14 cellular contexts compared by ENCODE assay signal in genomic region chr2:160581448-160581847, GRCh38.
DNase-seq lines count a peak whose midpoint lies in the region; TF ChIP-seq lines count a peak whose summit lies in the region.
"Had no signal": no experiment of that assay in that cellular context is flagged by ENCODE, and none has a peak within 500 bp of the region (broad histone marks: within the 10 kb centered on the region; RNA-seq: fewer than 3 reads in every experiment).

No MANE protein-coding gene starts in this region.

- H3K4me1 ChIP-seq in endodermal cell (ENCODE audit: control insufficient read depth, insufficient read depth, low read length) (peaks cover 19% of the 10 kb centered on the region), parathyroid adenoma (peaks cover 54% of the 10 kb centered on the region), MM.1S (ENCODE audit: low read length) (no peaks in the 10 kb centered on the region)

- no peak overlapping the region for H3K27ac ChIP-seq in endodermal cell (ENCODE audit: low read depth, low read length)
- peak overlapping the region; percentile 90 for H3K27ac ChIP-seq in parathyroid adenoma
- H3K27ac ChIP-seq in caudate nucleus (ENCODE audit: low read depth, low read length): no peak overlapping the region
- H3K27ac ChIP-seq in MM.1S (ENCODE audit: low read length): no peak overlapping the region
- H3K27ac ChIP-seq: KMS-11, tibial nerve had no signal

- H3K9me3 ChIP-seq in endodermal cell (ENCODE audit: control insufficient read depth, low read length) (peaks cover 11% of the 10 kb centered on the region), parathyroid adenoma (ENCODE audit: control insufficient read depth, low read length) (no peaks in the 10 kb centered on the region), MM.1S (replicated peaks; ENCODE audit: insufficient read depth, low read length) (no peaks in the 10 kb centered on the region)
- H3K9me3 ChIP-seq: tibial nerve had no signal

- H3K27me3 Mint-ChIP-seq in endodermal cell (ENCODE audit: insufficient read depth): no peaks in the 10 kb centered on the region

- no peaks in the 10 kb centered on the region for H3K36me3 Mint-ChIP-seq in endodermal cell (ENCODE audit: low read depth)
- H3K36me3 Mint-ChIP-seq: CD8-positive, alpha-beta T cell had no signal

- H3K27me3 ChIP-seq in endodermal cell (ENCODE audit: control insufficient read depth, insufficient read depth, low read length, poor library complexity, severe bottlenecking) (no peaks in the 10 kb centered on the region), parathyroid adenoma (ENCODE audit: control insufficient read depth, insufficient read depth, low read length) (no peaks in the 10 kb centered on the region), MM.1S (replicated peaks; ENCODE audit: insufficient read depth, low read length) (no peaks in the 10 kb centered on the region)
- H3K27me3 ChIP-seq: tibial nerve had no signal

- H3K4me1 Mint-ChIP-seq in endodermal cell: peaks cover 38% of the 10 kb centered on the region

- H3K4me2 ChIP-seq in parathyroid adenoma (ENCODE audit: low read length) (no peak overlapping the region), MM.1S (ENCODE audit: low read depth, low read length) (no peak overlapping the region)
- H3K4me2 ChIP-seq: KMS-11 had no signal

- H3F3A ChIP-seq in MM.1S (ENCODE audit: insufficient read depth, low read length): no peaks in the 10 kb centered on the region

- H3K9ac ChIP-seq in endodermal cell (ENCODE audit: extremely low read depth, low read length, poor library complexity, severe bottlenecking): no peak overlapping the region
- H3K9ac ChIP-seq in parathyroid adenoma: no peak overlapping the region
- no peak overlapping the region for H3K9ac ChIP-seq in MM.1S (ENCODE audit: low read length)
- H3K9ac ChIP-seq: KMS-11 had no signal

- H3K36me3 ChIP-seq in endodermal cell (ENCODE audit: control insufficient read depth, insufficient read depth, low read length) (no peaks in the 10 kb centered on the region), parathyroid adenoma (ENCODE audit: control insufficient read depth, insufficient read depth, low read length) (no peaks in the 10 kb centered on the region), MM.1S (replicated peaks; ENCODE audit: insufficient read depth, low read length) (no peaks in the 10 kb centered on the region)
- H3K36me3 ChIP-seq: tibial nerve had no signal

- 71% methylated on average over 4 to 5 of the region's 5 CpGs for WGBS in endodermal cell (ENCODE audit: insufficient coverage in 1 of 2, insufficient read length in 1 of 2), 2 experiments

- peak; percentile 28 for DNase-seq in NCI-H748 (lab: John Stamatoyannopoulos, UW; ENCODE audit: unreplicated experiment)
- DNase-seq in NCI-H748 treated with DMSO at 0.1 percent for 48 hours (lab: John Stamatoyannopoulos, UW): no peak
- peak; percentile 3 for DNase-seq in NCI-H226
- DNase-seq in endodermal cell: peak; percentile 66
- DNase-seq in DMS153 treated with DMSO at 0.1 percent for 48 hours (lab: John Stamatoyannopoulos, UW; ENCODE audit: unreplicated experiment): no peak
- no peak for DNase-seq in caudate nucleus (lab: John Stamatoyannopoulos, UW)
- DNase-seq in MM.1S: no peak
- DNase-seq: CD8-positive, alpha-beta T cell; glutamatergic neuron; kidney glomerular epithelial cell; NCI-H1417 treated with DMSO at 0.1 percent for 48 hours had no signal

- H3K9me2 ChIP-seq in MM.1S (replicated peaks; ENCODE audit: insufficient read depth, low read length): no peaks in the 10 kb centered on the region

- H3K9me3 Mint-ChIP-seq in endodermal cell: peaks cover 8% of the 10 kb centered on the region
- H3K9me3 Mint-ChIP-seq: CD8-positive, alpha-beta T cell had no signal

- H3K4me3 Mint-ChIP-seq in endodermal cell: no peak overlapping the region
- H3K4me3 Mint-ChIP-seq: CD8-positive, alpha-beta T cell had no signal

- H3K4me3 ChIP-seq in endodermal cell (ENCODE audit: low read length): no peak overlapping the region
- H3K4me3 ChIP-seq in parathyroid adenoma (ENCODE audit: low read depth, low read length): no peak overlapping the region
- no peak overlapping the region for H3K4me3 ChIP-seq in MM.1S (ENCODE audit: low read length)
- H3K4me3 ChIP-seq: tibial nerve had no signal

- no peak overlapping the region for H3K27ac Mint-ChIP-seq in endodermal cell
- H3K27ac Mint-ChIP-seq: CD8-positive, alpha-beta T cell had no signal

- H4K20me1 ChIP-seq in MM.1S (ENCODE audit: insufficient read depth, low read length): no peaks in the 10 kb centered on the region

- TF ChIP-seq CTCF in endodermal cell (conservative IDR thresholded peaks at IDR 0.05): peak; percentile 77
- no peak for TF ChIP-seq CTCF in parathyroid adenoma (IDR thresholded peaks at IDR 0.05)
- no peak for TF ChIP-seq CTCF in MM.1S (IDR thresholded peaks at IDR 0.05; ENCODE audit: low read length)

- H2AFZ ChIP-seq in parathyroid adenoma (peak overlapping the region; percentile 61), MM.1S (ENCODE audit: low read length) (no peak overlapping the region)

- H3K79me2 ChIP-seq in parathyroid adenoma (no peaks in the 10 kb centered on the region), MM.1S (ENCODE audit: low read length) (no peaks in the 10 kb centered on the region)

Comparison
In these comparisons a context has a peak if more than half of its experiments do, and no peak if none do; other contexts are left out.
1. DNase-seq: peak in NCI-H748 (single experiment), NCI-H226 (single experiment) and endodermal cell (single experiment); none in NCI-H748 treated with DMSO at 0.1 percent for 48 hours (single experiment), DMS153 treated with DMSO at 0.1 percent for 48 hours (single experiment), caudate nucleus (0 of 61) and MM.1S (single experiment).